8 cellular contexts compared by ENCODE assay signal in the genomic region with DNA sequence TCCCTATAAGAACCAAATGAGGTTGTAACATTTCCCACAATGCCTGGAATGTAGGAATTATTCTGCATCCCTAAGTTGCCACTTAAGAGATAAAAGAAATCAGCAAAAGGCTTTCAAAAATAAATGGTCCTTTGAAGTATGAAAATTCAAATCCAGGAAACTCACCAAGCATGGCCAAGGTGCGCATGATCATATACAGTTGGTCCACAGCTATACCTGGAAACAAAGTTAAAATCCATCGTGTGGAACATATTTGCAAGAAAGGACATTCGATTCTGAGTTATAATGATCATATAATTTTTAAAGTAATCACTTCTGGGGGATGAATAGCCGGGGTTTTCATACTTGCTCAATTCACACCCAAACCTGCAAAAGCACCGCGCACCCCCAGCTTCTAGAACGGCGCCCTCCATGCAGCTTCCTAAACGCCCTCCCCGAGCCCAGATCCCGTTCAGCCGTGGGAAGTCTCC. TPM values are rescaled to one million over a fixed set of nuclear protein-coding genes. Genes with fewer than 3 reads are reported as not detected.
DNase-seq lines count a peak whose midpoint lies in the region; ATAC-seq and TF ChIP-seq lines count a peak whose summit lies in the region.

No MANE protein-coding gene starts in this region.

- H3K9me2 ChIP-seq in Karpas-422 (replicated peaks; ENCODE audit: insufficient read depth, low read length): no peaks in the 10 kb centered on the region

- peaks cover 5% of the 10 kb centered on the region for H3K36me3 ChIP-seq in BJ (ENCODE audit: control insufficient read depth, insufficient read depth, low read length)
- peaks cover 18% of the 10 kb centered on the region; the same call in 1 of the 2 replicates for H3K36me3 ChIP-seq in Karpas-422 (ENCODE audit: insufficient read depth, low read length)
- no peaks in the 10 kb centered on the region for H3K36me3 ChIP-seq in colonic mucosa
- peaks cover 0 to 16% (median 0%) of the 10 kb centered on the region in 3 experiments for H3K36me3 ChIP-seq in naive thymus-derived CD4-positive, alpha-beta T cell (ENCODE audit: control insufficient read depth in 2 of 3, insufficient read depth in 3 of 3, low read length in 3 of 3)

- peaks cover 26% of the 10 kb centered on the region for H3K4me1 ChIP-seq in Karpas-422 (ENCODE audit: low read length)
- H3K4me1 ChIP-seq in colonic mucosa: no peaks in the 10 kb centered on the region
- peaks cover 15 to 23% of the 10 kb centered on the region in 2 donors for H3K4me1 ChIP-seq in naive thymus-derived CD4-positive, alpha-beta T cell (ENCODE audit: control insufficient read depth in 2 of 2, insufficient read depth in 2 of 2, low read length in 2 of 2)

- intact Hi-C loops in colonic mucosa (cut with DNase I): loop anchor here (10.0 kb wide), 2 partner anchors 91 to 199 kb away; partner anchors contain the start of gene NAXD
- intact Hi-C loops in naive thymus-derived CD4-positive, alpha-beta T cell (cut with micrococcal nuclease): loop anchor here in 1 of 2 donors (2.0 to 5.0 kb wide), 3 partner anchors 23 to 1982 kb away; no protein-coding TSS in a partner anchor

- H3K27me3 ChIP-seq in BJ (ENCODE audit: control insufficient read depth, insufficient read depth, low read length) (no peaks in the 10 kb centered on the region), Karpas-422 (ENCODE audit: low read length) (no peaks in the 10 kb centered on the region), colonic mucosa (no peaks in the 10 kb centered on the region)
- H3K27me3 ChIP-seq in naive thymus-derived CD4-positive, alpha-beta T cell (ENCODE audit: control insufficient read depth in 2 of 2, insufficient read depth in 2 of 2, low read length in 2 of 2): no peaks in the 10 kb centered on the region

- H3K9me3 Mint-ChIP-seq in naive thymus-derived CD4-positive, alpha-beta T cell: no peaks in the 10 kb centered on the region

- CTCF ChIA-PET in BJ (lab: Yijun Ruan, JAX): interaction anchor here (1.1 to 1.4 kb wide), 2 partner anchors 11 to 110 kb away, joined by 3 to 4 read pairs; no protein-coding TSS in a partner anchor
- CTCF ChIA-PET in naive thymus-derived CD4-positive, alpha-beta T cell (lab: Charles Lee): interaction anchor here (0.9 kb wide), 1 partner anchor 61 kb away, joined by 3 read pairs; no protein-coding TSS in a partner anchor

- peak overlapping the region; percentile 84 for H3K4me2 ChIP-seq in Karpas-422 (ENCODE audit: low read depth, low read length, poor library complexity, severe bottlenecking)

- H3K27me3 Mint-ChIP-seq in naive thymus-derived CD4-positive, alpha-beta T cell: peaks cover 0 to 3% (median 0%) of the 10 kb centered on the region in 5 donors

- H3K9ac ChIP-seq in Karpas-422 (ENCODE audit: low read length) (peak overlapping the region; percentile 97), colonic mucosa (ENCODE audit: low read depth in 2 of 2, low read length in 2 of 2) (peak overlapping the region; percentile 75 to 80)

- H3K4me3 Mint-ChIP-seq in naive thymus-derived CD4-positive, alpha-beta T cell: peak overlapping the region; percentile 81 to 95 (median 93)

- peaks cover 25 to 54% (median 49%) of the 10 kb centered on the region in 7 donors for H3K4me1 Mint-ChIP-seq in naive thymus-derived CD4-positive, alpha-beta T cell

- peak overlapping the region; percentile 63 to 96 (median 89) for H3K27ac Mint-ChIP-seq in naive thymus-derived CD4-positive, alpha-beta T cell

- DNase-seq in BJ (ENCODE audit: low read depth) (no peak), Karpas-422 (peak; percentile 53), colonic mucosa (no peak), iPS-NIHi7 (ENCODE audit: extremely low spot score) (no peak)
- no peak for DNase-seq in naive thymus-derived CD4-positive, alpha-beta T cell
- DNase-seq in stimulated activated naive CD4-positive, alpha-beta T cell treated with Interleukin-2 at 50 U/mL for 16 hours (lab: John Stamatoyannopoulos, UW): no peak

- peaks cover 0 to 12% (median 3%) of the 10 kb centered on the region in 5 donors for H3K36me3 Mint-ChIP-seq in naive thymus-derived CD4-positive, alpha-beta T cell

- no peak for ATAC-seq in naive thymus-derived CD4-positive, alpha-beta T cell
- no peak for ATAC-seq in GM21737 (IDR thresholded peaks at IDR 0.05; ENCODE audit: unreplicated experiment)
- ATAC-seq in GM18873 (IDR thresholded peaks at IDR 0.05; ENCODE audit: low FRiP score, unreplicated experiment): no peak

- POLR2A ChIA-PET in BJ (lab: Charles Lee): no interaction called here
- POLR2A ChIA-PET in naive thymus-derived CD4-positive, alpha-beta T cell (lab: Charles Lee): interaction anchor here (1.2 to 3.8 kb wide), 3 partner anchors 9 to 143 kb away, joined by 3 to 53 read pairs (median 10); partner anchors contain the start of gene ING1

- peak overlapping the region; percentile 73 for H3K4me3 ChIP-seq in BJ (ENCODE audit: low read depth, low read length)
- H3K4me3 ChIP-seq in Karpas-422 (ENCODE audit: low read length): peak overlapping the region; percentile 75
- peak overlapping the region; percentile 64 for H3K4me3 ChIP-seq in colonic mucosa
- H3K4me3 ChIP-seq in naive thymus-derived CD4-positive, alpha-beta T cell (ENCODE audit: low read length): peak overlapping the region; percentile 27

- H3K9me3 ChIP-seq in Karpas-422 (ENCODE audit: low read length) (no peaks in the 10 kb centered on the region), colonic mucosa (no peaks in the 10 kb centered on the region)
- H3K9me3 ChIP-seq in naive thymus-derived CD4-positive, alpha-beta T cell (ENCODE audit: control insufficient read depth in 2 of 3, low read length in 3 of 3): no peaks in the 10 kb centered on the region

- H3K79me2 ChIP-seq in Karpas-422 (ENCODE audit: low read length): peaks cover 47% of the 10 kb centered on the region

- no peaks in the 10 kb centered on the region for H4K20me1 ChIP-seq in Karpas-422 (ENCODE audit: insufficient read depth, low read depth, low read length)

- H3K27ac ChIP-seq in Karpas-422 (ENCODE audit: low read length) (peak overlapping the region; percentile 37; the same call in 1 of the 2 replicates), colonic mucosa (peak overlapping the region; percentile 60)
- H3K27ac ChIP-seq in naive thymus-derived CD4-positive, alpha-beta T cell (ENCODE audit: low read depth, low read length): peak overlapping the region; percentile 87

- TF ChIP-seq CTCF in BJ (IDR thresholded peaks at IDR 0.05; ENCODE audit: insufficient read depth, low read depth, low read length) (0 out of 2 replicates have a peak, but pooled peaks have one; percentile 15), colonic mucosa (IDR thresholded peaks at IDR 0.05) (no peak)

- H2AFZ ChIP-seq in Karpas-422 (ENCODE audit: low read length): no peak overlapping the region

RNA-seq across cellular contexts. Expression of gene CARS2, which starts 0.5 kb away (rescaled TPM):
- polyA plus RNA-seq in BJ (2011; rRNA removed): 61.3 and 76.8 TPM in 2 replicates
- polyA minus RNA-seq in BJ (2011; rRNA and poly(A)+ RNA removed): 22.8 and 26.4 TPM in 2 replicates
- total RNA-seq in Karpas-422 (2014; rRNA removed; shearing (Covaris generic); ENCODE audit: low replicate concordance): 48.2 and 102 TPM in 2 replicates
- 10 to 100 TPM; 43.0 to 82.6 TPM for total RNA-seq in colonic mucosa
- 100 to 1,000 TPM in 2 of 5 experiments, 10 to 100 TPM in 3; 73.1 to 106 (median 89.7) TPM for total RNA-seq in naive thymus-derived CD4-positive, alpha-beta T cell
- 10 to 100 TPM; 28.6 to 43.1 TPM for polyA plus RNA-seq in naive thymus-derived CD4-positive, alpha-beta T cell

RNA-seq across cellular contexts. Expression of gene ING1, which starts 8.1 kb away (rescaled TPM):
- 10.9 and 14.3 TPM in 2 replicates for polyA plus RNA-seq in BJ (2011; rRNA removed)
- 5.6 and 6.3 TPM in 2 replicates for polyA minus RNA-seq in BJ (2011; rRNA and poly(A)+ RNA removed)
- total RNA-seq in Karpas-422 (2014; rRNA removed; shearing (Covaris generic); ENCODE audit: low replicate concordance): 6.3 and 19.9 TPM in 2 replicates
- total RNA-seq in colonic mucosa: 10 to 100 TPM; 17.4 to 17.9 TPM
- total RNA-seq in naive thymus-derived CD4-positive, alpha-beta T cell: 10 to 100 TPM; 14.4 to 33.8 (median 21.8) TPM
- 10 to 100 TPM in 1 of 2 donors, 1 to 10 TPM in 1; 9.1 to 22.2 TPM for polyA plus RNA-seq in naive thymus-derived CD4-positive, alpha-beta T cell

Comparison
In these comparisons a context has a peak if more than half of its experiments do, and no peak if none do; other contexts are left out.
1. H3K27ac ChIP-seq: peak in every context shown above with its lines; median percentile 87 in naive thymus-derived CD4-positive, alpha-beta T cell; 60 in colonic mucosa; 37 in Karpas-422.